In the genomic region with DNA sequence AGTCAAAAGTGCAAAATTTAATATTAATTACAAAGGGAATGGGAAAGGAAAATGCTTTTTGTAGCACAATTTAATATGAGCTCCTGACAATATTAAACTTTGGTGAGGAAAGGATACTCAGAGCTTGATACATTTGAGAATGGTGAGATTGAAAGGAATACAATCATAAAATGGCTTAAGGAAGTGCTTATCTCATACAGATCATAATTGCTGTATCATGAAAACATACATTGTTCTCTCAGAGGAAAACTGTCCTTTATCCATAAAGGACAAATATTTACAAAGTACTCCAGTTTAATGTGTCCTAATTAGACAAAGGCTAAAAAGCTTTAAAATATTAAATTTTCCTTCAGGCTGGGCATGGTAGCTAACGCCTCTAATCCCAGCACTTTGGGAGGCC, we compare ENCODE assay signal across 19 cellular contexts.
"Had no signal": no experiment of that assay in that cellular context is flagged by ENCODE, and none has a peak within 500 bp of the region (broad histone marks: within the 10 kb centered on the region; RNA-seq: fewer than 3 reads in every experiment).

No MANE protein-coding gene starts in this region.

- H3K9me3 Mint-ChIP-seq: stimulated activated naive B cell treated with anti-CD40 and anti-IgM and Interleukin-4, amounts not matched to agents 10 μg/mL and 1 μg/mL and 100 μg/mL, for 72 hours had no signal

- H3K4me3 Mint-ChIP-seq: activated naive CD8-positive, alpha-beta T cell; stimulated activated naive B cell treated with anti-CD40 and anti-IgM and Interleukin-4, amounts not matched to agents 10 μg/mL and 1 μg/mL and 100 μg/mL, for 72 hours had no signal

- H3K36me3 ChIP-seq: right atrium auricular region, tibial artery, vagina had no signal

- H3K4me1 ChIP-seq: right atrium auricular region, vagina had no signal

- H3K9me3 ChIP-seq: esophagus muscularis mucosa, right atrium auricular region, tibial artery, vagina had no signal

- H2AFZ ChIP-seq: hepatocyte had no signal

- H3K27ac Mint-ChIP-seq: activated naive CD8-positive, alpha-beta T cell; stimulated activated naive B cell treated with anti-CD40 and anti-IgM and Interleukin-4, amounts not matched to agents 10 μg/mL and 1 μg/mL and 100 μg/mL, for 72 hours had no signal

- ATAC-seq: activated CD4-positive, CD25-positive, alpha-beta regulatory T cell treated with anti-CD3 and anti-CD28 coated beads, Interleukin-2, amount 50 U/mL, for 24 hours; left lobe of liver; stimulated activated naive B cell treated with anti-CD40 and anti-IgM and Interleukin-4, amounts not matched to agents 10 μg/mL and 1 μg/mL and 100 μg/mL, for 72 hours had no signal

- H3K4me2 ChIP-seq: hepatocyte had no signal

- H3K27me3 ChIP-seq: esophagus muscularis mucosa, hepatocyte, right atrium auricular region, tibial artery, vagina had no signal

- H3K4me3 ChIP-seq: coronary artery, esophagus muscularis mucosa, hepatocyte, right atrium auricular region, tibial artery, vagina had no signal

- H3K27ac ChIP-seq: coronary artery, esophagus muscularis mucosa, hepatocyte, right atrium auricular region, tibial artery, vagina had no signal

- DNase-seq: activated CD4-positive, alpha-beta T cell treated with anti-CD3 and anti-CD28 coated beads, Interleukin-2, amount 50 U/mL, for 1 hour; activated CD8-positive, alpha-beta memory T cell treated with anti-CD3 and anti-CD28 coated beads for 24 hours; activated gamma-delta T cell treated with Interleukin-2 at 50 U/mL for 16 hours; amniotic stem cell; caudate nucleus; islet precursor cell; midbrain; posterior cingulate gyrus; stimulated activated CD4-positive, alpha-beta T cell treated with anti-CD3 and anti-CD28 coated beads, Interleukin-4, amount 100 ng/mL, for 1 hour; stimulated activated naive B cell treated with anti-CD40 and anti-IgM and Interleukin-4, amounts not matched to agents 10 μg/mL and 1 μg/mL and 100 μg/mL, for 72 hours; tibial artery had no signal

- H3K27me3 Mint-ChIP-seq: activated naive CD8-positive, alpha-beta T cell; stimulated activated naive B cell treated with anti-CD40 and anti-IgM and Interleukin-4, amounts not matched to agents 10 μg/mL and 1 μg/mL and 100 μg/mL, for 72 hours had no signal

- H3K79me2 ChIP-seq: hepatocyte had no signal
